11 cellular contexts compared by ENCODE assay signal in genomic region chr12:63264629-63265028, GRCh38.
"Had no signal": no experiment of that assay in that cellular context is flagged by ENCODE, and none has a peak within 500 bp of the region (broad histone marks: within the 10 kb centered on the region; RNA-seq: fewer than 3 reads in every experiment).

No MANE protein-coding gene starts in this region.

- H3K4me1 ChIP-seq: adrenal gland, ascending aorta, body of pancreas, breast epithelium had no signal

- H3K4me3 ChIP-seq: adrenal gland, ascending aorta, body of pancreas, breast epithelium, cardiac muscle cell had no signal

- H3K36me3 ChIP-seq: adrenal gland, ascending aorta, brain microvascular endothelial cell, breast epithelium, cardiac muscle cell had no signal

- ATAC-seq: activated naive CD4-positive, alpha-beta T cell treated with anti-CD3 and anti-CD28 coated beads, Interleukin-2, amount 50 U/mL, for 72 hours; activated naive CD8-positive, alpha-beta T cell treated with anti-CD3 and anti-CD28 coated beads, Interleukin-2, amount 50 U/mL, for 24 hours; activated T-cell treated with anti-CD3 and anti-CD28 coated beads, Interleukin-2, amount 50 U/mL, for 4 hours; activated T-cell treated with anti-CD3 and anti-CD28 coated beads, Interleukin-2, amount 50 U/mL, for 72 hours; activated T-helper 17 cell treated with anti-CD3 and anti-CD28 coated beads, Interleukin-2, amount 50 U/mL, for 72 hours; body of pancreas had no signal

- H3K27ac ChIP-seq: adrenal gland, ascending aorta, body of pancreas, brain microvascular endothelial cell, breast epithelium, cardiac muscle cell had no signal
